In the genomic region with DNA sequence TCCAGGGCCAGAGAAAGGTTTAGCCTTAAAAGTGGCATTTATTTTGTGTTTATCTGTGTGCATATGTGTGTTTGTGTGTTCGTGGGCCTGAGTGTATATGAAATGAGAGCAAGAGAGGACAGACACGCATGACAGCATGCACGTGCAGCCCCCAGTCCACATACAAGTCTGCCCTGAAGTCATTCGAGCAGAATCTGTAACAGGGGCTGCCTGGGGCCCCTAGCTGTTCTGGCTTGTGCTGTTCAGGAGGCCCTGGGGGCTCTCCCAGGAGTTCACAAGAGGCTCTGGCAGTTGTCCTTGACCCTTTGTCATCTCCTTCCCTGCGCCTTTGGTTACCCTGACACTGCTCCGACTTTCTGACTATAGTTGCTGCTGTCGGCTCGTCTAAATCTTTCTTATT, we compare ENCODE assay signal across 9 cellular contexts. TPM values are rescaled to one million over a fixed set of nuclear protein-coding genes. Genes with fewer than 3 reads are reported as not detected.
DNase-seq lines count a peak whose midpoint lies in the region; ATAC-seq and TF ChIP-seq lines count a peak whose summit lies in the region.
"Had no signal": no experiment of that assay in that cellular context is flagged by ENCODE, and none has a peak within 500 bp of the region (broad histone marks: within the 10 kb centered on the region; RNA-seq: fewer than 3 reads in every experiment).

No MANE protein-coding gene starts in this region.

- TF ChIP-seq RAD21 in neural cell (conservative IDR thresholded peaks at IDR 0.05) = no peak

- H3K9me3 Mint-ChIP-seq in endodermal cell = peaks cover 16% of the 10 kb centered on the region
- H3K9me3 Mint-ChIP-seq: activated naive CD4-positive, alpha-beta T cell treated with anti-CD3 and anti-CD28 coated beads, Interleukin-2, amount 50 U/mL, for 24 hours had no signal

- intact Hi-C loops in heart left ventricle (cut with DNase I) (no loop called here), left cardiac atrium (cut with DNase I) (no loop called here), vagina (cut with DNase I) (no loop called here)

- H4K20me1 ChIP-seq in neural cell (ENCODE audit: insufficient read depth) = no peaks in the 10 kb centered on the region

- H2AFZ ChIP-seq in neural cell (ENCODE audit: low read depth, low read length) = no peak overlapping the region

- peaks cover 24% of the 10 kb centered on the region for H3K79me2 ChIP-seq in neural cell (replicated peaks; ENCODE audit: insufficient read depth, low read length)

- no peaks in the 10 kb centered on the region for H3K27me3 ChIP-seq in heart left ventricle
- no peaks in the 10 kb centered on the region for H3K27me3 ChIP-seq in endodermal cell (ENCODE audit: control insufficient read depth, insufficient read depth, low read length, poor library complexity, severe bottlenecking)
- H3K27me3 ChIP-seq in neural cell (ENCODE audit: insufficient read depth, low read depth, low read length) = no peaks in the 10 kb centered on the region
- no peaks in the 10 kb centered on the region for H3K27me3 ChIP-seq in vagina

- peaks cover 8% of the 10 kb centered on the region for H3K36me3 Mint-ChIP-seq in endodermal cell (ENCODE audit: low read depth)

- H3K4me1 Mint-ChIP-seq in endodermal cell = peaks cover 11% of the 10 kb centered on the region

- H3K4me3 ChIP-seq in heart left ventricle = peak overlapping the region in 10 of 12 donors; percentile 3 to 50 (median 36)
- no peak overlapping the region for H3K4me3 ChIP-seq in endodermal cell (ENCODE audit: low read length)
- no peak overlapping the region for H3K4me3 ChIP-seq in neural cell (ENCODE audit: low read length)
- peak overlapping the region in 1 of 2 donors; percentile 17 for H3K4me3 ChIP-seq in vagina

- H3K4me2 ChIP-seq in neural cell (ENCODE audit: low read length) = no peak overlapping the region

- whole genome bisulfite sequencing in heart left ventricle, 4 donors = 9 to 23% (median 14%) methylated on average over 8 of the region's 8 CpGs
- 88 to 92% methylated on average over 4 to 8 of the region's 8 CpGs for WGBS in endodermal cell (ENCODE audit: insufficient coverage in 1 of 2, insufficient read length in 1 of 2), 2 experiments

- H3K27ac Mint-ChIP-seq in endodermal cell = peak overlapping the region; percentile 77
- H3K27ac Mint-ChIP-seq: activated naive CD4-positive, alpha-beta T cell treated with anti-CD3 and anti-CD28 coated beads, Interleukin-2, amount 50 U/mL, for 24 hours had no signal

- ATAC-seq in heart left ventricle (peak in 2 of 4 donors; percentile 2 to 3), left cardiac atrium (no peak), GM18873 (IDR thresholded peaks at IDR 0.05; ENCODE audit: low FRiP score, unreplicated experiment) (no peak)

- H3K9ac ChIP-seq in endodermal cell (ENCODE audit: extremely low read depth, low read length, poor library complexity, severe bottlenecking) (no peak overlapping the region), neural cell (ENCODE audit: low read length) (peak overlapping the region; percentile 33)

- no peaks in the 10 kb centered on the region for H3F3A ChIP-seq in neural cell (ENCODE audit: insufficient read depth, low read length, poor library complexity, severe bottlenecking)

- no peaks in the 10 kb centered on the region for H3K9me2 ChIP-seq in neural cell (ENCODE audit: insufficient read depth, low read length)

- H3K36me3 ChIP-seq in heart left ventricle = no peaks in the 10 kb centered on the region
- no peaks in the 10 kb centered on the region for H3K36me3 ChIP-seq in endodermal cell (ENCODE audit: control insufficient read depth, insufficient read depth, low read length)
- no peaks in the 10 kb centered on the region for H3K36me3 ChIP-seq in neural cell (ENCODE audit: insufficient read depth, low read length)
- H3K36me3 ChIP-seq in vagina = no peaks in the 10 kb centered on the region

- no peak overlapping the region for H3K4me3 Mint-ChIP-seq in endodermal cell
- H3K4me3 Mint-ChIP-seq: activated naive CD4-positive, alpha-beta T cell treated with anti-CD3 and anti-CD28 coated beads, Interleukin-2, amount 50 U/mL, for 24 hours had no signal

- TF ChIP-seq POLR2A in heart left ventricle (IDR thresholded peaks at IDR 0.05) (no peak), vagina (IDR thresholded peaks at IDR 0.05) (no peak)

- H3K4me1 ChIP-seq in heart left ventricle (peaks cover 29 to 88% (median 79%) of the 10 kb centered on the region in 12 donors), endodermal cell (ENCODE audit: control insufficient read depth, insufficient read depth, low read length) (no peaks in the 10 kb centered on the region), vagina (peaks cover 41% of the 10 kb centered on the region)

- TF ChIP-seq CTCF in heart left ventricle (IDR thresholded peaks at IDR 0.05) (no peak), endodermal cell (conservative IDR thresholded peaks at IDR 0.05) (no peak), neural cell (IDR thresholded peaks at IDR 0.05; ENCODE audit: poor library complexity, severe bottlenecking) (no peak), vagina (IDR thresholded peaks at IDR 0.05) (no peak)

- DNase-seq in heart left ventricle = peak in 1 of 5 donors; percentile 50
- DNase-seq in left cardiac atrium = no peak
- DNase-seq in endodermal cell = no peak
- no peak for DNase-seq in vagina (ENCODE audit: extremely low spot score in 2 of 2)
- no peak for DNase-seq in NCI-H1105 treated with DMSO at 0.1 percent for 48 hours (lab: John Stamatoyannopoulos, UW)
- DNase-seq in NCI-H524 (lab: John Stamatoyannopoulos, UW) = no peak

- TF ChIP-seq EP300 in neural cell (conservative IDR thresholded peaks at IDR 0.05; ENCODE audit: poor library complexity, severe bottlenecking) = no peak

- H3K9me3 ChIP-seq in heart left ventricle (peaks cover 0 to 16% (median 0%) of the 10 kb centered on the region in 12 donors), endodermal cell (ENCODE audit: control insufficient read depth, low read length) (peaks cover 11% of the 10 kb centered on the region), neural cell (ENCODE audit: low read length) (no peaks in the 10 kb centered on the region), vagina (no peaks in the 10 kb centered on the region)

- H3K27ac ChIP-seq in heart left ventricle (peak overlapping the region; percentile 70 to 96 (median 89)), endodermal cell (ENCODE audit: low read depth, low read length) (peak overlapping the region; percentile 34), neural cell (ENCODE audit: low read length) (peak overlapping the region; percentile 46), vagina (peak overlapping the region; percentile 75)

- H3K27me3 Mint-ChIP-seq in endodermal cell (ENCODE audit: insufficient read depth) = no peaks in the 10 kb centered on the region
- H3K27me3 Mint-ChIP-seq: activated naive CD4-positive, alpha-beta T cell treated with anti-CD3 and anti-CD28 coated beads, Interleukin-2, amount 50 U/mL, for 24 hours had no signal

TF ChIP-seq in neural cell, 6 proteins besides CTCF, POLR2A, EP300 and RAD21:
- TF ChIP-seq MXI1 (conservative IDR thresholded peaks at IDR 0.05; ENCODE audit: poor library complexity, severe bottlenecking) = no peak
- no peak for TF ChIP-seq POLR2AphosphoS5 (IDR thresholded peaks at IDR 0.05)
- TF ChIP-seq, protein P1, sequence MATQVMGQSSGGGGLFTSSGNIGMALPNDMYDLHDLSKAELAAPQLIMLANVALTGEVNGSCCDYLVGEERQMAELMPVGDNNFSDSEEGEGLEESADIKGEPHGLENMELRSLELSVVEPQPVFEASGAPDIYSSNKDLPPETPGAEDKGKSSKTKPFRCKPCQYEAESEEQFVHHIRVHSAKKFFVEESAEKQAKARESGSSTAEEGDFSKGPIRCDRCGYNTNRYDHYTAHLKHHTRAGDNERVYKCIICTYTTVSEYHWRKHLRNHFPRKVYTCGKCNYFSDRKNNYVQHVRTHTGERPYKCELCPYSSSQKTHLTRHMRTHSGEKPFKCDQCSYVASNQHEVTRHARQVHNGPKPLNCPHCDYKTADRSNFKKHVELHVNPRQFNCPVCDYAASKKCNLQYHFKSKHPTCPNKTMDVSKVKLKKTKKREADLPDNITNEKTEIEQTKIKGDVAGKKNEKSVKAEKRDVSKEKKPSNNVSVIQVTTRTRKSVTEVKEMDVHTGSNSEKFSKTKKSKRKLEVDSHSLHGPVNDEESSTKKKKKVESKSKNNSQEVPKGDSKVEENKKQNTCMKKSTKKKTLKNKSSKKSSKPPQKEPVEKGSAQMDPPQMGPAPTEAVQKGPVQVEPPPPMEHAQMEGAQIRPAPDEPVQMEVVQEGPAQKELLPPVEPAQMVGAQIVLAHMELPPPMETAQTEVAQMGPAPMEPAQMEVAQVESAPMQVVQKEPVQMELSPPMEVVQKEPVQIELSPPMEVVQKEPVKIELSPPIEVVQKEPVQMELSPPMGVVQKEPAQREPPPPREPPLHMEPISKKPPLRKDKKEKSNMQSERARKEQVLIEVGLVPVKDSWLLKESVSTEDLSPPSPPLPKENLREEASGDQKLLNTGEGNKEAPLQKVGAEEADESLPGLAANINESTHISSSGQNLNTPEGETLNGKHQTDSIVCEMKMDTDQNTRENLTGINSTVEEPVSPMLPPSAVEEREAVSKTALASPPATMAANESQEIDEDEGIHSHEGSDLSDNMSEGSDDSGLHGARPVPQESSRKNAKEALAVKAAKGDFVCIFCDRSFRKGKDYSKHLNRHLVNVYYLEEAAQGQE (IDR thresholded peaks at IDR 0.05; ENCODE audit: borderline replicate concordance) = no peak
- TF ChIP-seq SMC3 (conservative IDR thresholded peaks at IDR 0.05; ENCODE audit: poor library complexity) = no peak
TF ChIP-seq in neural cell: peak in this region for 0.

RNA-seq across cellular contexts. Expression of gene TRAK1, which starts 18.2 kb away (rescaled TPM):
- total RNA-seq in heart left ventricle = 100 to 1,000 TPM; 149 to 364 (median 272) TPM
- 10 to 100 TPM; 53.3 to 76.3 TPM for polyA plus RNA-seq in heart left ventricle
- total RNA-seq in left cardiac atrium = 100 to 1,000 TPM; 197 to 211 TPM
- 10 to 100 TPM; 29.8 to 31.0 TPM for total RNA-seq in endodermal cell
- 44.2 TPM for polyA plus RNA-seq in endodermal cell (2013, experiment 1 of 2)
- 40.5 TPM for polyA plus RNA-seq in endodermal cell (2013, experiment 2 of 2)
- polyA plus RNA-seq in neural cell = 34.7 and 39.3 TPM in 2 replicates
- polyA minus RNA-seq in neural cell = 81.6 and 84.6 TPM in 2 replicates
- total RNA-seq in vagina = 36.8 TPM

Comparison
In these comparisons a context has a peak if more than half of its experiments do, and no peak if none do; other contexts are left out.
1. H3K27ac ChIP-seq: peak in every context shown above with its lines; median percentile 89 in heart left ventricle; 75 in vagina; 46 in neural cell; 34 in endodermal cell.
2. H3K4me3 ChIP-seq: peak in heart left ventricle (10 of 12); none in endodermal cell (single experiment) and neural cell (single experiment).